Comparison of ENCODE assay signal across 14 cellular contexts in genomic region chr10:71520042-71520441, GRCh38.
DNase-seq lines count a peak whose midpoint lies in the region; ATAC-seq and TF ChIP-seq lines count a peak whose summit lies in the region.
"Had no signal": no experiment of that assay in that cellular context is flagged by ENCODE, and none has a peak within 500 bp of the region (broad histone marks: within the 10 kb centered on the region; RNA-seq: fewer than 3 reads in every experiment).

No MANE protein-coding gene starts in this region.

- DNase-seq in AG09309 (ENCODE audit: low read depth): peak; percentile 4
- peak; percentile 2 for DNase-seq in RPMI7951 (ENCODE audit: low read depth)
- DNase-seq in astrocyte of the spinal cord (ENCODE audit: low read depth, low spot score): peak; percentile 30
- DNase-seq in mesenchymal stem cell: peak; percentile 6
- DNase-seq in breast epithelium (ENCODE audit: low spot score in 2 of 2): no peak
- DNase-seq in GM10266 (ENCODE audit: extremely low spot score): no peak
- no peak for DNase-seq in Right ventricle myocardium inferior (ENCODE audit: missing footprints)
- DNase-seq in mesenteric fat pad (ENCODE audit: low spot score): no peak
- DNase-seq: C1 segment of cervical spinal cord, DMS 273 treated with DMSO at 0.1 percent for 48 hours, Kasumi-1, NCI-H187 treated with DMSO at 0.1 percent for 48 hours, NCI-H446 treated with DMSO at 0.1 percent for 48 hours, PC-3 had no signal

- no peak overlapping the region for H2BK15ac ChIP-seq in mesenchymal stem cell (ENCODE audit: low read depth, poor library complexity, severe bottlenecking)

- TF ChIP-seq POLR2A in breast epithelium (IDR thresholded peaks at IDR 0.05): no peak

- no peak overlapping the region for H3K4me2 ChIP-seq in mesenchymal stem cell (ENCODE audit: low read length, poor library complexity, severe bottlenecking)

- H3K4me3 ChIP-seq in AG09309 (ENCODE audit: control insufficient read depth, low read depth, low read length): no peak overlapping the region
- no peak overlapping the region for H3K4me3 ChIP-seq in astrocyte of the spinal cord (ENCODE audit: low read depth, low read length)
- no peak overlapping the region for H3K4me3 ChIP-seq in mesenchymal stem cell (ENCODE audit: insufficient read depth in 1 of 2, low read depth in 1 of 2, low read length in 2 of 2)
- H3K4me3 ChIP-seq in breast epithelium: no peak overlapping the region

- no peak overlapping the region for H2BK120ac ChIP-seq in mesenchymal stem cell (ENCODE audit: low read depth, low read length)

- no peak overlapping the region for H2AFZ ChIP-seq in mesenchymal stem cell (ENCODE audit: low read depth, low read length)

- no peak overlapping the region for H3K27ac ChIP-seq in mesenchymal stem cell (ENCODE audit: low read length, poor library complexity, severe bottlenecking)
- H3K27ac ChIP-seq in breast epithelium: no peak overlapping the region

- no peaks in the 10 kb centered on the region for H3K79me1 ChIP-seq in mesenchymal stem cell (replicated peaks; ENCODE audit: low read length, poor library complexity, severe bottlenecking)

- ATAC-seq in Right ventricle myocardium inferior: no peak
- ATAC-seq: PC-3 had no signal

- H3K9me3 ChIP-seq in mesenchymal stem cell (ENCODE audit: control insufficient read depth, low read length) (no peaks in the 10 kb centered on the region), breast epithelium (no peaks in the 10 kb centered on the region)

- H4K8ac ChIP-seq in mesenchymal stem cell (ENCODE audit: low read length): no peak overlapping the region

- in situ Hi-C loops in astrocyte of the spinal cord (cut with HindIII; ENCODE audit: low sequenced_read_pairs): no loop called here

- H3K27me3 ChIP-seq in mesenchymal stem cell (ENCODE audit: control insufficient read depth in 1 of 2, insufficient read depth in 1 of 2, low read length in 2 of 2): peaks cover 47 to 64% of the 10 kb centered on the region in 2 experiments
- H3K27me3 ChIP-seq in breast epithelium: no peaks in the 10 kb centered on the region

- no peak for TF ChIP-seq CTCF in AG09309 (IDR thresholded peaks at IDR 0.05; ENCODE audit: control insufficient read depth, insufficient read depth, low read depth, low read length, missing control alignments)
- no peak for TF ChIP-seq CTCF in astrocyte of the spinal cord (IDR thresholded peaks at IDR 0.05; ENCODE audit: low read depth, low read length)
- TF ChIP-seq CTCF in breast epithelium (IDR thresholded peaks at IDR 0.05): no peak
- TF ChIP-seq CTCF in GM10266 (IDR thresholded peaks at IDR 0.05; ENCODE audit: control insufficient read depth, insufficient read depth, low read depth, missing control alignments): no peak

- H3K4me1 ChIP-seq in mesenchymal stem cell (ENCODE audit: control insufficient read depth, insufficient read depth, low read depth, low read length) (no peaks in the 10 kb centered on the region), breast epithelium (no peaks in the 10 kb centered on the region)

- H2BK12ac ChIP-seq in mesenchymal stem cell (ENCODE audit: low read length in 2 of 2): no peak overlapping the region

- no peak overlapping the region for H3K14ac ChIP-seq in mesenchymal stem cell (ENCODE audit: low read length in 2 of 2)

- H3K23ac ChIP-seq in mesenchymal stem cell (ENCODE audit: low read length in 2 of 2): no peak overlapping the region

- no peak overlapping the region for H2AK5ac ChIP-seq in mesenchymal stem cell (ENCODE audit: low read length, severe bottlenecking)

- no peak overlapping the region for H3K18ac ChIP-seq in mesenchymal stem cell (ENCODE audit: low read depth in 1 of 2, low read length in 2 of 2)

- H4K91ac ChIP-seq in mesenchymal stem cell (ENCODE audit: low read length): no peak overlapping the region

- H2BK5ac ChIP-seq in mesenchymal stem cell (ENCODE audit: low read depth, low read length, poor library complexity, severe bottlenecking): no peak overlapping the region

- 63% methylated on average over 8 of the region's 8 CpGs for WGBS in mesenchymal stem cell

- H3K36me3 ChIP-seq in mesenchymal stem cell (ENCODE audit: control insufficient read depth in 1 of 2, insufficient read depth in 2 of 2, low read depth in 1 of 2, low read length in 2 of 2) (no peaks in the 10 kb centered on the region), breast epithelium (no peaks in the 10 kb centered on the region)

- intact Hi-C loops in breast epithelium (cut with DNase I; ENCODE audit: low total_unique reads) (no loop called here), Right ventricle myocardium inferior (cut with DNase I) (no loop called here)

- H3K4ac ChIP-seq in mesenchymal stem cell (ENCODE audit: low read depth in 1 of 2, low read length in 2 of 2): no peak overlapping the region

- H3K9ac ChIP-seq in mesenchymal stem cell (ENCODE audit: low read length): no peak overlapping the region

Comparison
In these comparisons a context has a peak if more than half of its experiments do, and no peak if none do; other contexts are left out.
1. DNase-seq: peak in AG09309 (single experiment), RPMI7951 (single experiment), astrocyte of the spinal cord (single experiment) and mesenchymal stem cell (single experiment); none in breast epithelium (0 of 2), GM10266 (single experiment), Right ventricle myocardium inferior (single experiment) and mesenteric fat pad (single experiment).